Comparison of ENCODE assay signal across 8 cellular contexts in the genomic region with DNA sequence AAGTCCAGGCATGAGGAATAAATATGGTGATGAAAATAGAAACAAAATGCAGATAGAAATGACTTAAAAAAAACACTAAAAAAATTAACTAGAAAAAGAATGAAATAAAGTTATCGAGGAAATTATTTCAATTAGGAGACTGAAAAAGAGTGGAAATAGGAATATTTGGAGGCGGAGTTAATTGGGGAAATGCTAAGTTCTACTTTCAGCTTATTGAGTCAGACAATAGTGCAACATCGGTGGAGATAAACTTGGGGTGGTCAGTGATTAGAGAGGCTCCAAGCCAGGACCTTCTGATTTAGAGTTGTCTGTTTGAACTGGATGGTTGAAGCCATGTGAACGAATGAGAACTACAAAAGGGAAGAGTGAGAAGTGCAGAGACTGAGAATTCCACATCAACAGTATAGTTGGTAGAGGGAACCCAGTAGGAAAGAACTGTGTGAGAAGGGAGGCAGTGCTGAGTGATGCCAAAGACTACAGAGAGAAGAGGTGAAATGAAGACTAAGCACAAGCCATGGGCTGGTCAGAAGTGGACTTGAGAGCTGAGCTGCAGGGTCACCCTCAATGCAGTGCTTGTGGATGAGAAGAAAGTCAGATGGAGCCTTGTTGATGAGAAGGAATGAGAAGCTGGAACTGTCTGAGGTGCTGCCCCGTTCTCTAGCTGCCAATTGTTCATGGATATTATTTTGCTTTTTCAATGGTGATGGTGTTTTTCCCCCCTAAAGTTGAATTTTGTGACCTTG.
"Had no signal": no experiment of that assay in that cellular context is flagged by ENCODE, and none has a peak within 500 bp of the region (broad histone marks: within the 10 kb centered on the region; RNA-seq: fewer than 3 reads in every experiment).

No MANE protein-coding gene starts in this region.

- H3K9ac ChIP-seq: KMS-11 had no signal

- H3K4me3 ChIP-seq: GM23338, HAP-1 had no signal

- FAIRE-seq: HTR-8/SVneo had no signal

- DNase-seq: H7, IMR-90, KBM-7 had no signal

- H2AFZ ChIP-seq: GM23338 had no signal

- H3K27ac ChIP-seq: KMS-11 had no signal

- H3K4me2 ChIP-seq: GM23338, KMS-11 had no signal

- ATAC-seq: GM23338, HCT116 had no signal

- H3K9me3 ChIP-seq: HAP-1 had no signal

- H3K36me3 ChIP-seq: HAP-1 had no signal

- H3K4me1 ChIP-seq: HAP-1 had no signal
